In the genomic region with DNA sequence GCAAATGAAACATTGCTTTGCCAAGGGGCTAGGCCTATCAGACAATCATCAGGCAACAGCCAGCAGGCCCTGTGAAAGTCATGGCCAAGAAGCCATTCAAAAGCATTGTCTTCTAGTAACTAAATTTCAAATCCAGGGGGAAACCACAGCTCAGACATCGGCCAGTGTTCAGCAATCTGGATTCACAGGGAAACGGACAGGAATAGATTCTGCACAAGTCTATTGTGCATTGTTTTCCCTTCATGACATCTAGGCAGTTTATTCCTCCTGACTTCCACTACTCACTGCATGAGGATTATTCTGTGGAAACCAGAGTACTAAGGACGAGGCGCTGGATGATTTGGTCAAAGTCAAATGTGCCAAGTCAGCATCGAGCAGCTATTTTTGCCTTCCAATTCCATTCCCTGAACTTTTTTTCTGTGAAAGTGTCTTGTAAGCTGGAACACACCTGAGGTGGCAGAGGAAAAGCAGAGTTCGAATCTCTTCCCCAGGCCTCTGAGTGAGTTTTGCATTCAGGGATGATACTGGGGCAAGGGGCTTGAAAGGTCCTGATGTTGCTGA, we compare ENCODE assay signal across 8 cellular contexts.
DNase-seq lines count a peak whose midpoint lies in the region; ATAC-seq and TF ChIP-seq lines count a peak whose summit lies in the region.

No MANE protein-coding gene starts in this region.

- intact Hi-C loops in activated CD4-positive, alpha-beta T cell treated with anti-CD3 and anti-CD28 coated beads, Interleukin-2, amount 10 ng/mL, durations not matched to agents 24 days and 14 days (cut with micrococcal nuclease), result no loop called here
- intact Hi-C loops in activated CD8-positive, alpha-beta T cell treated with anti-CD3 and anti-CD28 coated beads for 36 hours (cut with micrococcal nuclease), result no loop called here
- intact Hi-C loops in left lung (cut with DNase I), result no loop called here

- H3K9me3 ChIP-seq in left lung, result no peaks in the 10 kb centered on the region

- POLR2A ChIA-PET in activated CD8-positive, alpha-beta T cell treated with anti-CD3 and anti-CD28 coated beads for 36 hours (lab: Charles Lee), result interaction anchor here (0.9 to 7.4 kb wide), 8 partner anchors 9 to 178 kb away, joined by 3 to 111 read pairs (median 5); no protein-coding TSS in a partner anchor
- POLR2A ChIA-PET in GM10248 (lab: Yijun Ruan, JAX), result no interaction called here

- peak overlapping the region; percentile 48 to 78 for H3K27ac ChIP-seq in left lung

- no peak for TF ChIP-seq CTCF in activated CD8-positive, alpha-beta T cell treated with anti-CD3 and anti-CD28 coated beads for 36 hours (IDR thresholded peaks at IDR 0.05)
- no peak for TF ChIP-seq CTCF in left lung (IDR thresholded peaks at IDR 0.05)
- no peak for TF ChIP-seq CTCF in GM10248 (IDR thresholded peaks at IDR 0.05; ENCODE audit: control extremely low read depth, extremely low read depth, low read depth, missing control alignments)

- peaks cover 10 to 50% of the 10 kb centered on the region in 2 donors for H3K4me1 ChIP-seq in left lung

- H3K36me3 ChIP-seq in left lung, result no peaks in the 10 kb centered on the region

- peak overlapping the region; percentile 81 for H3K4me3 Mint-ChIP-seq in activated CD4-positive, alpha-beta T cell treated with anti-CD3 and anti-CD28 coated beads, Interleukin-2, amount 10 ng/mL, durations not matched to agents 24 days and 14 days
- H3K4me3 Mint-ChIP-seq in activated CD8-positive, alpha-beta T cell treated with anti-CD3 and anti-CD28 coated beads for 36 hours, result peak overlapping the region; percentile 69
- H3K4me3 Mint-ChIP-seq in stimulated activated memory B cell treated with anti-CD40 and anti-IgM and Interleukin-4, amounts not matched to agents 10 μg/mL and 1 μg/mL and 100 μg/mL, for 72 hours, result peak overlapping the region; percentile 63

- no peaks in the 10 kb centered on the region for H3K27me3 ChIP-seq in left lung

- H3K4me3 ChIP-seq in left lung, result no peak overlapping the region

- no peak for DNase-seq in activated CD4-positive, alpha-beta T cell treated with anti-CD3 and anti-CD28 coated beads, Interleukin-2, amount 10 ng/mL, durations not matched to agents 24 days and 14 days
- no peak for DNase-seq in activated CD4-positive, alpha-beta T cell treated with anti-CD3 and anti-CD28 coated beads, Interleukin-2, amount 50 U/mL, for 48 hours
- DNase-seq in activated CD8-positive, alpha-beta T cell treated with anti-CD3 and anti-CD28 coated beads for 36 hours, result no peak
- no peak for DNase-seq in left lung
- DNase-seq in GM10248 (ENCODE audit: extremely low spot score), result no peak
- DNase-seq in GM03348 (ENCODE audit: low spot score), result no peak
- DNase-seq in left lobe of liver (ENCODE audit: low spot score), result no peak

- peaks cover 72% of the 10 kb centered on the region for H3K4me1 Mint-ChIP-seq in activated CD4-positive, alpha-beta T cell treated with anti-CD3 and anti-CD28 coated beads, Interleukin-2, amount 10 ng/mL, durations not matched to agents 24 days and 14 days
- H3K4me1 Mint-ChIP-seq in activated CD8-positive, alpha-beta T cell treated with anti-CD3 and anti-CD28 coated beads for 36 hours (ENCODE audit: low read depth), result peaks cover 74% of the 10 kb centered on the region
- H3K4me1 Mint-ChIP-seq in stimulated activated memory B cell treated with anti-CD40 and anti-IgM and Interleukin-4, amounts not matched to agents 10 μg/mL and 1 μg/mL and 100 μg/mL, for 72 hours, result peaks cover 68% of the 10 kb centered on the region

- H3K36me3 Mint-ChIP-seq in activated CD4-positive, alpha-beta T cell treated with anti-CD3 and anti-CD28 coated beads, Interleukin-2, amount 10 ng/mL, durations not matched to agents 24 days and 14 days (ENCODE audit: low read depth), result peaks cover 36% of the 10 kb centered on the region
- peaks cover 41% of the 10 kb centered on the region for H3K36me3 Mint-ChIP-seq in activated CD8-positive, alpha-beta T cell treated with anti-CD3 and anti-CD28 coated beads for 36 hours (ENCODE audit: low read depth)
- H3K36me3 Mint-ChIP-seq in stimulated activated memory B cell treated with anti-CD40 and anti-IgM and Interleukin-4, amounts not matched to agents 10 μg/mL and 1 μg/mL and 100 μg/mL, for 72 hours, result peaks cover 15% of the 10 kb centered on the region

- H3K27ac Mint-ChIP-seq in activated CD4-positive, alpha-beta T cell treated with anti-CD3 and anti-CD28 coated beads, Interleukin-2, amount 10 ng/mL, durations not matched to agents 24 days and 14 days, result peak overlapping the region; percentile 98
- H3K27ac Mint-ChIP-seq in activated CD8-positive, alpha-beta T cell treated with anti-CD3 and anti-CD28 coated beads for 36 hours, result peak overlapping the region; percentile 97
- H3K27ac Mint-ChIP-seq in stimulated activated memory B cell treated with anti-CD40 and anti-IgM and Interleukin-4, amounts not matched to agents 10 μg/mL and 1 μg/mL and 100 μg/mL, for 72 hours, result peak overlapping the region; percentile 95

- peaks cover 3% of the 10 kb centered on the region for H3K9me3 Mint-ChIP-seq in activated CD4-positive, alpha-beta T cell treated with anti-CD3 and anti-CD28 coated beads, Interleukin-2, amount 10 ng/mL, durations not matched to agents 24 days and 14 days
- H3K9me3 Mint-ChIP-seq in activated CD8-positive, alpha-beta T cell treated with anti-CD3 and anti-CD28 coated beads for 36 hours, result peaks cover 8% of the 10 kb centered on the region
- H3K9me3 Mint-ChIP-seq in stimulated activated memory B cell treated with anti-CD40 and anti-IgM and Interleukin-4, amounts not matched to agents 10 μg/mL and 1 μg/mL and 100 μg/mL, for 72 hours, result peaks cover 3% of the 10 kb centered on the region

- no peak for ATAC-seq in activated CD8-positive, alpha-beta T cell treated with anti-CD3 and anti-CD28 coated beads for 36 hours
- no peak for ATAC-seq in left lung
- ATAC-seq in stimulated activated memory B cell treated with anti-CD40 and anti-IgM and Interleukin-4, amounts not matched to agents 10 μg/mL and 1 μg/mL and 100 μg/mL, for 72 hours, result no peak
- ATAC-seq in left lobe of liver, result no peak

- CTCF ChIA-PET in activated CD8-positive, alpha-beta T cell treated with anti-CD3 and anti-CD28 coated beads for 36 hours (lab: Charles Lee), result interaction anchor here (0.7 to 2.2 kb wide), 9 partner anchors 19 to 187 kb away, joined by 3 to 14 read pairs (median 3); no protein-coding TSS in a partner anchor
- CTCF ChIA-PET in GM10248 (lab: Yijun Ruan, JAX), result interaction anchor here (1.0 kb wide), 1 partner anchor 19 kb away, joined by 3 read pairs; no protein-coding TSS in a partner anchor

- H3K27me3 Mint-ChIP-seq in activated CD4-positive, alpha-beta T cell treated with anti-CD3 and anti-CD28 coated beads, Interleukin-2, amount 10 ng/mL, durations not matched to agents 24 days and 14 days, result no peaks in the 10 kb centered on the region
- no peaks in the 10 kb centered on the region for H3K27me3 Mint-ChIP-seq in activated CD8-positive, alpha-beta T cell treated with anti-CD3 and anti-CD28 coated beads for 36 hours
- H3K27me3 Mint-ChIP-seq in stimulated activated memory B cell treated with anti-CD40 and anti-IgM and Interleukin-4, amounts not matched to agents 10 μg/mL and 1 μg/mL and 100 μg/mL, for 72 hours, result no peaks in the 10 kb centered on the region
